8 cellular contexts compared by ENCODE assay signal in genomic region chr2:119174216-119174992, GRCh38. TPM values are rescaled to one million over a fixed set of nuclear protein-coding genes. Genes with fewer than 3 reads are reported as not detected.
A peak's percentile ranks its signal among the peaks of the same experiment; 100 is the strongest.
DNase-seq lines count a peak whose midpoint lies in the region; ATAC-seq, FAIRE-seq and TF ChIP-seq lines count a peak whose summit lies in the region.

No MANE protein-coding gene starts in this region.

- no peak overlapping the region for H3K4me3 ChIP-seq in kidney (ENCODE audit: low read length in 2 of 2)

- H3K36me3 ChIP-seq in kidney (ENCODE audit: control insufficient read depth in 1 of 2, insufficient read depth in 2 of 2, low read length in 2 of 2) = no peaks in the 10 kb centered on the region

- H3K27ac ChIP-seq in kidney (ENCODE audit: low read depth in 2 of 2, low read length in 2 of 2) = no peak overlapping the region

- no peaks in the 10 kb centered on the region for H3K36me3 Mint-ChIP-seq in activated naive CD8-positive, alpha-beta T cell treated with anti-CD3 and anti-CD28 coated beads, Interleukin-2, amount 50 U/mL, for 24 hours (ENCODE audit: low read depth)

- intact Hi-C loops in kidney (cut with DNase I) = no loop called here

- peak; percentile 63 for TF ChIP-seq CTCF in kidney (IDR thresholded peaks at IDR 0.05; ENCODE audit: borderline replicate concordance, extremely low read depth, insufficient read depth)

- H3K9me3 ChIP-seq in kidney (ENCODE audit: control insufficient read depth in 1 of 2, low read length in 2 of 2) = no peaks in the 10 kb centered on the region

- ATAC-seq in GM18873 (IDR thresholded peaks at IDR 0.05; ENCODE audit: low FRiP score, unreplicated experiment) = peak; percentile 68
- ATAC-seq in SK-N-SH treated with all-trans-retinoic acid at 6 μM for 48 hours = peak; percentile 90
- peak; percentile 49 for ATAC-seq in activated naive CD8-positive, alpha-beta T cell treated with anti-CD3 and anti-CD28 coated beads, Interleukin-2, amount 50 U/mL, for 24 hours

- no peaks in the 10 kb centered on the region for H3K9me3 Mint-ChIP-seq in activated naive CD8-positive, alpha-beta T cell treated with anti-CD3 and anti-CD28 coated beads, Interleukin-2, amount 50 U/mL, for 24 hours

- DNase-seq in Ammon's horn (ENCODE audit: low spot score) (peak; percentile 32), HUDEP-2 (lab: John Stamatoyannopoulos, UW; ENCODE audit: unreplicated experiment in 76 of 76) (peak in 48 of 76 experiments; percentile 1 to 68 (median 23)), kidney (no peak), NCI-H446 treated with DMSO at 0.1 percent for 48 hours (lab: John Stamatoyannopoulos, UW) (no peak)
- peak; percentile 69 for DNase-seq in activated naive CD8-positive, alpha-beta T cell treated with anti-CD3 and anti-CD28 coated beads, Interleukin-2, amount 50 U/mL, for 24 hours
- peak; percentile 6 to 33 (median 18) for DNase-seq in stimulated activated CD4-positive, alpha-beta T cell treated with anti-CD3 and anti-CD28 coated beads, TNF-alpha, amount 100 ng/mL, for 4 hours (ENCODE audit: low read depth in 3 of 3)

- no peak overlapping the region for H3K9ac ChIP-seq in kidney (ENCODE audit: low read length in 2 of 2)

- no peaks in the 10 kb centered on the region for H3K27me3 Mint-ChIP-seq in activated naive CD8-positive, alpha-beta T cell treated with anti-CD3 and anti-CD28 coated beads, Interleukin-2, amount 50 U/mL, for 24 hours

- H3K27ac Mint-ChIP-seq in activated naive CD8-positive, alpha-beta T cell treated with anti-CD3 and anti-CD28 coated beads, Interleukin-2, amount 50 U/mL, for 24 hours = no peak overlapping the region

- no peak for FAIRE-seq in kidney (lab: Jason Lieb, UNC)

- H3K4me1 Mint-ChIP-seq in activated naive CD8-positive, alpha-beta T cell treated with anti-CD3 and anti-CD28 coated beads, Interleukin-2, amount 50 U/mL, for 24 hours = no peaks in the 10 kb centered on the region

- no peaks in the 10 kb centered on the region for H3K4me1 ChIP-seq in kidney (ENCODE audit: control insufficient read depth in 1 of 2, insufficient read depth in 1 of 2, low read depth in 1 of 2, low read length in 2 of 2)

- no peak overlapping the region for H3K4me3 Mint-ChIP-seq in activated naive CD8-positive, alpha-beta T cell treated with anti-CD3 and anti-CD28 coated beads, Interleukin-2, amount 50 U/mL, for 24 hours

TF ChIP-seq in SK-N-SH treated with all-trans-retinoic acid at 6 μM for 48 hours, 23 proteins besides CTCF, POLR2A, EP300 and RAD21:
- TF ChIP-seq PPARA (CRISPR knock-in tag; IDR thresholded peaks at IDR 0.05; ENCODE audit: borderline replicate concordance) (no peak), CREB5 (CRISPR knock-in tag; IDR thresholded peaks at IDR 0.05; ENCODE audit: low read depth) (no peak), GLIS3 (CRISPR knock-in tag; IDR thresholded peaks at IDR 0.05) (no peak), BACH2 (CRISPR knock-in tag; IDR thresholded peaks at IDR 0.05; ENCODE audit: borderline replicate concordance) (no peak)

RNA-seq across cellular contexts. Expression of gene C1QL2, which starts 15.9 kb away (rescaled TPM):
- total RNA-seq in kidney = not detected
- polyA plus RNA-seq in kidney (ENCODE audit: insufficient read depth, low read depth, low replicate concordance) = not detected

RNA-seq across cellular contexts. Expression of gene STEAP3, which starts 49.2 kb away (rescaled TPM):
- 25.4 TPM for total RNA-seq in kidney
- polyA plus RNA-seq in kidney (ENCODE audit: insufficient read depth, low read depth, low replicate concordance) = 6.7 TPM

Comparison
In these comparisons a context has a peak if more than half of its experiments do, and no peak if none do; other contexts are left out.
1. DNase-seq: peak in Ammon's horn (single experiment), HUDEP-2 (48 of 76), activated naive CD8-positive, alpha-beta T cell treated with anti-CD3 and anti-CD28 coated beads, Interleukin-2, amount 50 U/mL, for 24 hours (single experiment) and stimulated activated CD4-positive, alpha-beta T cell treated with anti-CD3 and anti-CD28 coated beads, TNF-alpha, amount 100 ng/mL, for 4 hours (3 of 3); none in kidney (single experiment) and NCI-H446 treated with DMSO at 0.1 percent for 48 hours (single experiment).
2. Peak in every context shown above with its lines, with median percentiles within 50 percentile points of each other: ATAC-seq.